12 cellular contexts compared by ENCODE assay signal in the genomic region with DNA sequence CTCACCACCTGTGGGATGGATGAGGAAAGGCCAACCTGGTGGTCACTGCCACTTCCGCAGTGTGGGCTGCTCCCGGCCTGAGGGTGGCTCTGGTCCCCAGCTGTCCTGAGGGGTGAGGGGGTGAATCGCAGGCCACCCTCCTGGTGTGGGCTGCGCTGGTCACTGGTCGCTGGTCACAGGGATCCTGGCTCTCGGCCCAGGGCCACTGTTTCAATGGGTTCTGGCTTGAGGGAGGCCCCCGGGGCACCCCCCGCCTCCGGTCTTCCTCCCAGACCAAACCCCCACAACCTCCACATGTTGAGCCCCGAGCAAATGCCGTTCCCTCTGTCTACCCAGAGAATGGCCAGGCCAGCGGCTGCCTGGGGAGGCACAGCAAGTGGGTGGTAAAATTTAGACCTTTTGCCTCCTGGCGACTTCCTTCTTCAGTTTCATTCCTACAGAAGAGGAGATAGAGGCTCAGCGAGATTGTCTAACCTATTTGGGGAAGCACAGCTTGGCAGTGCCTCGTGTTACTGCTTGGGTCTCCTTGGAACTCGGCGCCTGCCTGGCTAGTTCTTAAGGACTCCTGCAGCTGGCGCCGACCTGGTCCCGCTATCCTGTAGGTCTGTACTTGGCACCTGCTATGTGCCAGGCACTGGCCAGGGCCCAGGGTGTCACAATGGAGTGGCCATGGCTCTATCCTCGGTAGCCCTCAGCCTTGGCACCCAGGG. TPM values are rescaled to one million over a fixed set of nuclear protein-coding genes. Genes with fewer than 3 reads are reported as not detected.
DNase-seq lines count a peak whose midpoint lies in the region; ATAC-seq and TF ChIP-seq lines count a peak whose summit lies in the region.
"Had no signal": no experiment of that assay in that cellular context is flagged by ENCODE, and none has a peak within 500 bp of the region (broad histone marks: within the 10 kb centered on the region; RNA-seq: fewer than 3 reads in every experiment).

No MANE protein-coding gene starts in this region.

- peak overlapping the region; percentile 38 to 92 (median 61) for H3K4me2 ChIP-seq in BLaER1 treated with 17β-estradiol and CSF1 and Interleukin-3, amounts not matched to agents 10 nM and 100 nM

- 50 to 80% methylated on average over 2 to 3 of the region's 21 CpGs for WGBS in gastroesophageal sphincter (ENCODE audit: low coverage in 1 of 2), 2 donors
- 75 to 82% (median 80%) methylated on average over 21 of the region's 21 CpGs for WGBS in ovary, 3 donors

- no peak for TF ChIP-seq CTCF in RWPE1 (conservative IDR thresholded peaks at IDR 0.05; ENCODE audit: low read depth)
- no peak for TF ChIP-seq CTCF in gastroesophageal sphincter (IDR thresholded peaks at IDR 0.05)
- TF ChIP-seq CTCF in ovary (IDR thresholded peaks at IDR 0.05), result no peak

- no peaks in the 10 kb centered on the region for H3K9me3 ChIP-seq in BLaER1 treated with 17β-estradiol and CSF1 and Interleukin-3, amounts not matched to agents 10 nM and 100 nM (replicated peaks in 1 of 11)
- H3K9me3 ChIP-seq in gastroesophageal sphincter (no peaks in the 10 kb centered on the region), ovary (no peaks in the 10 kb centered on the region)

- CTCF ChIA-PET in RWPE1 (lab: Yijun Ruan, JAX), result interaction anchor here (0.8 to 3.2 kb wide), 3 partner anchors 58 to 204 kb away, joined by 3 to 13 read pairs (median 6); no protein-coding TSS in a partner anchor

- H3K27ac ChIP-seq in BLaER1 treated with 17β-estradiol and CSF1 and Interleukin-3, amounts not matched to agents 10 nM and 100 nM, result peak overlapping the region in 5 of 11 experiments; percentile 1 to 70 (median 39); a peak in 6 of 22 replicates
- peak overlapping the region; percentile 99 for H3K27ac ChIP-seq in RWPE1
- peak overlapping the region; percentile 51 to 96 (median 94) for H3K27ac ChIP-seq in gastroesophageal sphincter
- H3K27ac ChIP-seq in ovary, result peak overlapping the region; percentile 46 to 78

- POLR2A ChIA-PET in RWPE1 (lab: Yijun Ruan, JAX; ENCODE audit: low non-redundant PET), result no interaction called here

- intact Hi-C loops in ovary (cut with DNase I), result loop anchor here in 1 of 4 donors (5.0 kb wide), 1 partner anchor 48 kb away; no protein-coding TSS in a partner anchor

- no peak for TF ChIP-seq EP300 in gastroesophageal sphincter (IDR thresholded peaks at IDR 0.05)
- TF ChIP-seq EP300 in ovary (IDR thresholded peaks at IDR 0.05), result no peak

- peaks cover 95 to 99% (median 98%) of the 10 kb centered on the region in 10 experiments for H3K4me1 ChIP-seq in BLaER1 treated with 17β-estradiol and CSF1 and Interleukin-3, amounts not matched to agents 10 nM and 100 nM
- peaks cover 19 to 100% (median 73%) of the 10 kb centered on the region in 3 donors for H3K4me1 ChIP-seq in gastroesophageal sphincter
- peaks cover 72% of the 10 kb centered on the region for H3K4me1 ChIP-seq in ovary (ENCODE audit: insufficient read depth)

- TF ChIP-seq POLR2A in gastroesophageal sphincter (IDR thresholded peaks at IDR 0.05) (no peak), ovary (IDR thresholded peaks at IDR 0.05) (no peak)

- no peaks in the 10 kb centered on the region for H3K27me3 ChIP-seq in BLaER1 treated with 17β-estradiol and CSF1 and Interleukin-3, amounts not matched to agents 10 nM and 100 nM
- no peaks in the 10 kb centered on the region for H3K27me3 ChIP-seq in gastroesophageal sphincter
- H3K27me3 ChIP-seq in ovary, result no peaks in the 10 kb centered on the region

- ATAC-seq in gastroesophageal sphincter, result peak; percentile 5
- ATAC-seq in GM18858 (IDR thresholded peaks at IDR 0.05; ENCODE audit: unreplicated experiment), result no peak
- ATAC-seq: activated CD8-positive, alpha-beta T cell treated with anti-CD3 and anti-CD28 coated beads for 36 hours had no signal

- 0 out of 22 replicates have a peak, but pooled peaks cover 0 to 4% (median 0%) of the 10 kb centered on the region in 11 experiments for H3K36me3 ChIP-seq in BLaER1 treated with 17β-estradiol and CSF1 and Interleukin-3, amounts not matched to agents 10 nM and 100 nM
- no peaks in the 10 kb centered on the region for H3K36me3 ChIP-seq in gastroesophageal sphincter
- H3K36me3 ChIP-seq in ovary, result no peaks in the 10 kb centered on the region

- H3K4me3 ChIP-seq in BLaER1 treated with 17β-estradiol and CSF1 and Interleukin-3, amounts not matched to agents 10 nM and 100 nM, result peak overlapping the region in 2 of 10 experiments; percentile 20 to 27; a peak in 4 of 20 replicates
- peak overlapping the region in 1 of 2 donors; percentile 34 for H3K4me3 ChIP-seq in gastroesophageal sphincter
- no peak overlapping the region for H3K4me3 ChIP-seq in ovary
- H3K4me3 ChIP-seq: K562 had no signal

- DNase-seq in RWPE1 (ENCODE audit: low spot score) (no peak), ovary (no peak), NCI-H226 (no peak), DMS79 (lab: John Stamatoyannopoulos, UW) (no peak)
- no peak for DNase-seq in activated CD8-positive, alpha-beta memory T cell treated with anti-CD3 and anti-CD28 coated beads for 24 hours
- DNase-seq: activated CD8-positive, alpha-beta T cell treated with anti-CD3 and anti-CD28 coated beads for 36 hours; central memory CD4-positive, alpha-beta T cell; NK-92 treated with Interleukin-12 subunit alpha and Interleukin-12 subunit beta, amount 100 ng/mL, for 24 hours had no signal

- H3K9ac ChIP-seq in BLaER1 treated with 17β-estradiol and CSF1 and Interleukin-3, amounts not matched to agents 10 nM and 100 nM, result peak overlapping the region in 7 of 11 experiments; percentile 19 to 66 (median 41); a peak in 9 of 22 replicates

- H4K20me1 ChIP-seq in BLaER1 treated with 17β-estradiol and CSF1 and Interleukin-3, amounts not matched to agents 10 nM and 100 nM, result peaks cover 98 to 100% (median 99%) of the 10 kb centered on the region in 11 experiments

RNA-seq across cellular contexts. Expression of a gene that starts 48.2 kb away (rescaled TPM):
- total RNA-seq in gastroesophageal sphincter (10 to 100 TPM; 45.1 to 78.9 (median 55.3) TPM), ovary (10 to 100 TPM; 23.0 to 82.2 (median 71.8) TPM)
- 10 to 100 TPM; 12.4 to 53.2 TPM for polyA plus RNA-seq in ovary
